8 cellular contexts compared by ENCODE assay signal in the genomic region with DNA sequence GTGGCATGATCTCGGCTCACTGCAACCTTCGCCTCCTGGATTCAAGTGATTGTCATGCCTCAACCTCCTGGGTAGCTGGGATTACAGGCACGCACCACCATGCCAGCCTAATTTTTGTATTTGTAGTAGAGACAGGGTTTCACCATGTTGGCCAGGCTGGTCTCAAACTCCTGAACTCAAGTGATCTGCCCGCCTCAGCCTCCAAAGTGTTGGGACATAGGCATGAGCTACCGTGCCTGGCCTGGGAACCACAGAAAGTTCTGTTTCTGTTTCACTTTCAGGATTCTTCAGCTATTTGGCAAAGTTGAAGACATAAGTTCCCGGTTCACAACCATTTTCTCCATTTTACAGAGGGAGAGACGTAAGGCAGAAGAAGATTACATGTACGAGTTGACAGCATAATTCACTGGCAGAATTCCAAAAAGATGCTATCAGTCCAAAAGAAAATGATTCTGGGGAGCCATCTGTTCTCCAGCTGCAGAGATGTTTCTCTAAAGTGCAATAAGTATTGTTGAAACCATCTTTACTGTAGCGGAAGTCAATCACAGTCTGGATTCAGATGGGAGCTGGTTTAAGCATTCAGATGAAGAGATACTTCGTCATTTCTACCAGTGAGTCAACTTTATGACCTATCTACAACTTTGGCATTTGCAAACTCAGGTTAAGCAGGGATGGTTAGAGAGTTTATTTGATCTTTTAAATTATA. TPM values are rescaled to one million over a fixed set of nuclear protein-coding genes. Genes with fewer than 3 reads are reported as not detected.
DNase-seq lines count a peak whose midpoint lies in the region; ATAC-seq and TF ChIP-seq lines count a peak whose summit lies in the region.

No MANE protein-coding gene starts in this region.

- no peaks in the 10 kb centered on the region for H3K27me3 ChIP-seq in PC-3 (ENCODE audit: low read length)

- intact Hi-C loops in PC-3 (cut with micrococcal nuclease), result no loop called here

- H3K4me3 Mint-ChIP-seq in activated naive CD4-positive, alpha-beta T cell treated with anti-CD3 and anti-CD28 coated beads, Interleukin-2, amount 10 ng/mL, durations not matched to agents 7 days and 5 days, result peak overlapping the region; percentile 2
- H3K4me3 Mint-ChIP-seq in naive B cell, result peak overlapping the region in 6 of 8 donors; percentile 17 to 79 (median 46)

- H2AFZ ChIP-seq in PC-3 (ENCODE audit: low read length), result no peak overlapping the region

- H3K27me3 Mint-ChIP-seq in activated naive CD4-positive, alpha-beta T cell treated with anti-CD3 and anti-CD28 coated beads, Interleukin-2, amount 10 ng/mL, durations not matched to agents 7 days and 5 days, result no peaks in the 10 kb centered on the region
- H3K27me3 Mint-ChIP-seq in naive B cell, result no peaks in the 10 kb centered on the region

- no peak for TF ChIP-seq CTCF in PC-3 (conservative IDR thresholded peaks at IDR 0.05; ENCODE audit: low read depth, low read length)

- ATAC-seq in naive B cell (ENCODE audit: low read depth in 2 of 2) (peak; percentile 46 to 49), PC-3 (no peak)

- H3K79me2 ChIP-seq in PC-3 (ENCODE audit: low read length), result no peaks in the 10 kb centered on the region

- peaks cover 20% of the 10 kb centered on the region for H3K4me1 Mint-ChIP-seq in activated naive CD4-positive, alpha-beta T cell treated with anti-CD3 and anti-CD28 coated beads, Interleukin-2, amount 10 ng/mL, durations not matched to agents 7 days and 5 days
- H3K4me1 Mint-ChIP-seq in naive B cell, result peaks cover 5 to 8% (median 6%) of the 10 kb centered on the region in 3 donors

- H3F3A ChIP-seq in PC-3 (ENCODE audit: low read length, unreplicated experiment), result no peaks in the 10 kb centered on the region

- H3K4me2 ChIP-seq in PC-3 (ENCODE audit: low read length), result no peak overlapping the region

- BruUV-seq in PC-3 (replicated peaks; lab: Mats Ljungman, UMichigan), result no TSS peak

- POLR2A ChIA-PET in PC-3 (lab: Charles Lee; ENCODE audit: unreplicated experiment), result no interaction called here

- H3K27ac Mint-ChIP-seq in activated naive CD4-positive, alpha-beta T cell treated with anti-CD3 and anti-CD28 coated beads, Interleukin-2, amount 10 ng/mL, durations not matched to agents 7 days and 5 days, result peak overlapping the region; percentile 35
- peak overlapping the region in 4 of 6 donors; percentile 17 to 57 (median 28) for H3K27ac Mint-ChIP-seq in naive B cell

- H3K27ac ChIP-seq in KOPT-K1 (ENCODE audit: low read depth, low read length, poor library complexity, severe bottlenecking) (peak overlapping the region; percentile 42), PC-3 (ENCODE audit: low read length) (no peak overlapping the region)

- H3K9ac ChIP-seq in PC-3 (ENCODE audit: low read length), result no peak overlapping the region

- H3K9me2 ChIP-seq in PC-3 (replicated peaks; ENCODE audit: low read length), result no peaks in the 10 kb centered on the region

- no peaks in the 10 kb centered on the region for H3K36me3 Mint-ChIP-seq in activated naive CD4-positive, alpha-beta T cell treated with anti-CD3 and anti-CD28 coated beads, Interleukin-2, amount 10 ng/mL, durations not matched to agents 7 days and 5 days
- no peaks in the 10 kb centered on the region for H3K36me3 Mint-ChIP-seq in naive B cell

- no peak overlapping the region for H3K4me3 ChIP-seq in PC-3 (ENCODE audit: low read length)

- DNase-seq in CD1c-positive myeloid dendritic cell (ENCODE audit: extremely low spot score), result peak; percentile 76
- peak; percentile 62 for DNase-seq in activated naive CD4-positive, alpha-beta T cell treated with anti-CD3 and anti-CD28 coated beads, Interleukin-2, amount 10 ng/mL, durations not matched to agents 7 days and 5 days
- no peak for DNase-seq in naive B cell
- DNase-seq in LoVo (ENCODE audit: low spot score), result no peak
- no peak for DNase-seq in PC-3
- DNase-seq in NCI-H146 treated with DMSO at 0.1 percent for 48 hours (lab: John Stamatoyannopoulos, UW; ENCODE audit: unreplicated experiment), result no peak
- no peak for DNase-seq in NCI-H345 treated with DMSO at 0.1 percent for 48 hours (lab: John Stamatoyannopoulos, UW; ENCODE audit: unreplicated experiment)

- no peaks in the 10 kb centered on the region for H3K36me3 ChIP-seq in KOPT-K1 (ENCODE audit: insufficient read depth, low read length)
- H3K36me3 ChIP-seq in PC-3 (ENCODE audit: low read depth, low read length), result no peaks in the 10 kb centered on the region

- H3K9me3 Mint-ChIP-seq in activated naive CD4-positive, alpha-beta T cell treated with anti-CD3 and anti-CD28 coated beads, Interleukin-2, amount 10 ng/mL, durations not matched to agents 7 days and 5 days, result no peaks in the 10 kb centered on the region
- H3K9me3 Mint-ChIP-seq in naive B cell, result no peaks in the 10 kb centered on the region

- peaks cover 10% of the 10 kb centered on the region for H3K4me1 ChIP-seq in PC-3 (ENCODE audit: insufficient read depth, low read length)

- CTCF ChIA-PET in activated naive CD4-positive, alpha-beta T cell treated with anti-CD3 and anti-CD28 coated beads, Interleukin-2, amount 10 ng/mL, durations not matched to agents 7 days and 5 days (lab: Charles Lee), result interaction anchor here (0.9 to 1.0 kb wide), 3 partner anchors 9 to 57 kb away, joined by 4 read pairs; a partner anchor contains a TSS
- CTCF ChIA-PET in PC-3 (lab: Charles Lee), result no interaction called here

- H4K20me1 ChIP-seq in PC-3 (ENCODE audit: low read length), result no peaks in the 10 kb centered on the region

- H3K9me3 ChIP-seq in KOPT-K1 (ENCODE audit: insufficient read depth, low read length, poor library complexity, severe bottlenecking) (no peaks in the 10 kb centered on the region), PC-3 (ENCODE audit: low read length) (no peaks in the 10 kb centered on the region)

RNA-seq across cellular contexts. Expression of a gene that starts 8.1 kb away (rescaled TPM):
- 10 to 100 TPM; 25.3 to 47.8 (median 36.3) TPM for polyA plus RNA-seq in naive B cell (ENCODE audit: low read depth in 6 of 6)
- 73.7 and 88.2 TPM in 2 replicates for total RNA-seq in PC-3 (2014; rRNA removed)

RNA-seq across cellular contexts. Expression of a gene that starts 39.6 kb away (rescaled TPM):
- 100 to 1,000 TPM in 4 of 6 donors, 10 to 100 TPM in 2; 79.7 to 172 (median 119) TPM for polyA plus RNA-seq in naive B cell (ENCODE audit: low read depth in 6 of 6)
- total RNA-seq in PC-3 (2014; rRNA removed), result 171 and 199 TPM in 2 replicates

Comparison
In these comparisons a context has a peak if more than half of its experiments do, and no peak if none do; other contexts are left out.
1. DNase-seq: peak in CD1c-positive myeloid dendritic cell (single experiment) and activated naive CD4-positive, alpha-beta T cell treated with anti-CD3 and anti-CD28 coated beads, Interleukin-2, amount 10 ng/mL, durations not matched to agents 7 days and 5 days (single experiment); none in naive B cell (single experiment), LoVo (single experiment), PC-3 (single experiment), NCI-H146 treated with DMSO at 0.1 percent for 48 hours (single experiment) and NCI-H345 treated with DMSO at 0.1 percent for 48 hours (single experiment).